Comparison of ENCODE assay signal across 20 cellular contexts in genomic region chr2:70049261-70049660, GRCh38.
"Had no signal": no experiment of that assay in that cellular context is flagged by ENCODE, and none has a peak within 500 bp of the region (broad histone marks: within the 10 kb centered on the region; RNA-seq: fewer than 3 reads in every experiment).

No MANE protein-coding gene starts in this region.

- FAIRE-seq: astrocyte had no signal

- H3K27me3 ChIP-seq: adrenal gland, breast epithelium, spleen, tibial nerve, uterus had no signal

- H3K27ac ChIP-seq: adrenal gland, breast epithelium, tibial nerve, uterus had no signal

- H3K4me3 Mint-ChIP-seq: activated CD8-positive, alpha-beta memory T cell treated with anti-CD3 and anti-CD28 coated beads, Interleukin-2, amount 10 ng/mL, durations not matched to agents 7 days and 5 days; memory B cell; naive thymus-derived CD8-positive, alpha-beta T cell had no signal

- H3K27ac Mint-ChIP-seq: activated CD8-positive, alpha-beta memory T cell treated with anti-CD3 and anti-CD28 coated beads, Interleukin-2, amount 10 ng/mL, durations not matched to agents 7 days and 5 days; memory B cell had no signal

- H3K4me1 Mint-ChIP-seq: memory B cell had no signal

- DNase-seq: activated CD4-positive, CD25-positive, alpha-beta regulatory T cell; activated CD8-positive, alpha-beta memory T cell treated with anti-CD3 and anti-CD28 coated beads, Interleukin-2, amount 10 ng/mL, durations not matched to agents 7 days and 5 days; activated effector memory CD4-positive, alpha-beta T cell treated with anti-CD3 and anti-CD28 coated beads, Interleukin-2, amount 50 U/mL, for 16 hours; activated naive CD4-positive, alpha-beta T cell treated with anti-CD3 and anti-CD28 coated beads, Interleukin-2, amount 50 U/mL, for 16 hours; adrenal gland; effector memory CD4-positive, alpha-beta T cell; naive thymus-derived CD8-positive, alpha-beta T cell; nucleus accumbens; posterior cingulate gyrus; retina; spleen; stimulated activated CD4-positive, alpha-beta T cell treated with anti-CD3 and anti-CD28 coated beads, Interleukin-4, amount 100 ng/mL, for 4 hours; stimulated activated naive CD4-positive, alpha-beta T cell; substantia nigra; T1000; uterus had no signal

- H3K36me3 ChIP-seq: breast epithelium, uterus had no signal

- H3K4me3 ChIP-seq: adrenal gland, breast epithelium, spleen, tibial nerve, uterus had no signal

- H3K9me3 ChIP-seq: adrenal gland, breast epithelium, spleen, tibial nerve, uterus had no signal

- H3K27me3 Mint-ChIP-seq: activated CD8-positive, alpha-beta memory T cell treated with anti-CD3 and anti-CD28 coated beads, Interleukin-2, amount 10 ng/mL, durations not matched to agents 7 days and 5 days; memory B cell; naive thymus-derived CD8-positive, alpha-beta T cell had no signal

- H3K9me3 Mint-ChIP-seq: memory B cell; naive thymus-derived CD8-positive, alpha-beta T cell had no signal

- ATAC-seq: activated CD8-positive, alpha-beta memory T cell treated with anti-CD3 and anti-CD28 coated beads, Interleukin-2, amount 10 ng/mL, durations not matched to agents 7 days and 5 days; naive thymus-derived CD8-positive, alpha-beta T cell had no signal

- H3K4me1 ChIP-seq: breast epithelium, tibial nerve, uterus had no signal
